31 cellular contexts compared by ENCODE assay signal in genomic region chr4:77348815-77349214, GRCh38.
"Had no signal": no experiment of that assay in that cellular context is flagged by ENCODE, and none has a peak within 500 bp of the region (broad histone marks: within the 10 kb centered on the region; RNA-seq: fewer than 3 reads in every experiment).

No MANE protein-coding gene starts in this region.

- H3K4me1 ChIP-seq: adrenal gland, body of pancreas, colonic mucosa, gastrocnemius medialis had no signal

- DNase-seq: activated CD4-positive, alpha-beta memory T cell treated with anti-CD3 and anti-CD28 coated beads for 36 hours; activated CD4-positive, alpha-beta T cell treated with anti-CD3 and anti-CD28 coated beads for 36 hours; activated CD4-positive, alpha-beta T cell treated with anti-CD3 and anti-CD28 coated beads, Interleukin-2, amount 10 ng/mL, durations not matched to agents 24 days and 14 days; activated CD4-positive, CD25-positive, alpha-beta regulatory T cell; activated CD4-positive, CD25-positive, alpha-beta regulatory T cell treated with anti-CD3 and anti-CD28 coated beads, Interleukin-2, amount 50 U/mL, for 72 hours; activated CD8-positive, alpha-beta memory T cell treated with anti-CD3 and anti-CD28 coated beads, Interleukin-2, amount 10 ng/mL, durations not matched to agents 7 days and 5 days; activated CD8-positive, alpha-beta memory T cell treated with anti-CD3 and anti-CD28 coated beads, Interleukin-2, amount 50 U/mL, for 4 hours; activated CD8-positive, alpha-beta T cell treated with anti-CD3 and anti-CD28 coated beads, Interleukin-2, amount 10 ng/mL, durations not matched to agents 7 days and 5 days; activated effector memory CD4-positive, alpha-beta T cell treated with anti-CD3 and anti-CD28 coated beads, Interleukin-2, amount 50 U/mL, for 16 hours; activated naive CD4-positive, alpha-beta T cell treated with anti-CD3 and anti-CD28 coated beads for 36 hours; activated naive CD8-positive, alpha-beta T cell treated with anti-CD3 and anti-CD28 coated beads for 36 hours; activated naive CD8-positive, alpha-beta T cell treated with anti-CD3 and anti-CD28 coated beads, Interleukin-2, amount 50 U/mL, for 24 hours; activated T-cell treated with anti-CD3 and anti-CD28 coated beads, Interleukin-2, amount 50 U/mL, for 1 hour; activated T-cell treated with anti-CD3 and anti-CD28 coated beads, Interleukin-2, amount 50 U/mL, for 48 hours; adrenal gland; amygdala; aorta; body of pancreas; caudate nucleus; cerebellar nuclear complex; colonic mucosa; effector CD8-positive, alpha-beta T cell; gastrocnemius medialis; glutamatergic neuron; heart right ventricle; T-helper 1 cell; T-helper 17 cell had no signal

- H3K4me3 ChIP-seq: adrenal gland, body of pancreas, colonic mucosa, gastrocnemius medialis, heart right ventricle had no signal

- H3K9me3 ChIP-seq: adrenal gland, body of pancreas, colonic mucosa, gastrocnemius medialis, heart right ventricle had no signal

- H3K27ac ChIP-seq: adrenal gland, body of pancreas, colonic mucosa, foreskin keratinocyte, gastrocnemius medialis, heart right ventricle had no signal

- ATAC-seq: activated CD4-positive, alpha-beta T cell treated with anti-CD3 and anti-CD28 coated beads for 36 hours; activated CD8-positive, alpha-beta memory T cell treated with anti-CD3 and anti-CD28 coated beads, Interleukin-2, amount 10 ng/mL, durations not matched to agents 7 days and 5 days; activated CD8-positive, alpha-beta T cell treated with anti-CD3 and anti-CD28 coated beads, Interleukin-2, amount 10 ng/mL, durations not matched to agents 7 days and 5 days; activated naive CD8-positive, alpha-beta T cell treated with anti-CD3 and anti-CD28 coated beads, Interleukin-2, amount 50 U/mL, for 24 hours; body of pancreas; esophagus mucosa; foreskin keratinocyte; gastrocnemius medialis; heart right ventricle; T-helper 17 cell had no signal

- FAIRE-seq: endometrium, endothelial cell of umbilical vein had no signal

- H3K36me3 ChIP-seq: adrenal gland, colonic mucosa, gastrocnemius medialis, heart right ventricle had no signal

- H3K27me3 ChIP-seq: adrenal gland, body of pancreas, colonic mucosa, foreskin keratinocyte, gastrocnemius medialis had no signal
